In genomic region chr6:160437153-160437552, GRCh38 we compare ENCODE assay signal across 1 cellular context.
TF ChIP-seq lines count a peak whose summit lies in the region.

No MANE protein-coding gene starts in this region.

TF ChIP-seq in K562, 482 proteins besides CTCF, POLR2A, EP300 and RAD21 (continued from another document):
- TF ChIP-seq ZNF592 (IDR thresholded peaks at IDR 0.05) (no peak), ZBED1 (IDR thresholded peaks at IDR 0.05) (no peak), SOX6 (IDR thresholded peaks at IDR 0.05) (no peak), ETV1 (tag; conservative IDR thresholded peaks at IDR 0.05; ENCODE audit: low read depth) (no peak), E2F3 (CRISPR knock-in tag; IDR thresholded peaks at IDR 0.05) (no peak), ZNF512 (tag; IDR thresholded peaks at IDR 0.05) (no peak), MAFK (IDR thresholded peaks at IDR 0.05; ENCODE audit: low read length) (peak; percentile 98), ZNF316 (IDR thresholded peaks at IDR 0.05) (peak; percentile 97), CHD1 (IDR thresholded peaks at IDR 0.05; ENCODE audit: low read length) (no peak), TBP (optimal IDR thresholded peaks at IDR 0.05; ENCODE audit: low read depth, low read length) (no peak), POLR3A (IDR thresholded peaks at IDR 0.05; ENCODE audit: borderline replicate concordance, extremely low read depth, insufficient read depth, insufficient read length) (no peak), CSDE1 (IDR thresholded peaks at IDR 0.05) (no peak), ELF2 (CRISPR knock-in tag; IDR thresholded peaks at IDR 0.05) (no peak), CBFA2T2 (conservative IDR thresholded peaks at IDR 0.05) (no peak), MYC (IDR thresholded peaks at IDR 0.05; ENCODE audit: low read depth, low read length) (no peak), MYC (CRISPR knock-in tag; IDR thresholded peaks at IDR 0.05; ENCODE audit: borderline replicate concordance, low read depth) (no peak), SMARCB1 (IDR thresholded peaks at IDR 0.05; ENCODE audit: insufficient read length, low read depth) (no peak), AFF4 (CRISPR knock-in tag; IDR thresholded peaks at IDR 0.05) (no peak), TCF7L2 (IDR thresholded peaks at IDR 0.05; ENCODE audit: low read depth, low read length) (no peak), ZBTB17 (CRISPR knock-in tag; IDR thresholded peaks at IDR 0.05) (no peak), MAFF (IDR thresholded peaks at IDR 0.05; ENCODE audit: low read length) (peak; percentile 98), ARID3A (IDR thresholded peaks at IDR 0.05; ENCODE audit: borderline replicate concordance, low read depth, low read length) (no peak), MAFG (tag; conservative IDR thresholded peaks at IDR 0.05) (peak; percentile 94), ZNF23 (CRISPR knock-in tag; IDR thresholded peaks at IDR 0.05) (no peak), CHD4 (IDR thresholded peaks at IDR 0.05; ENCODE audit: insufficient read depth, insufficient replicate concordance, low read depth, low read length, poor library complexity, severe bottlenecking) (no peak), NR0B1 (IDR thresholded peaks at IDR 0.05; ENCODE audit: partially characterized antibody) (no peak), GATAD2B (IDR thresholded peaks at IDR 0.05; ENCODE audit: borderline replicate concordance) (no peak)
